ENCODE assay signal across 12 cellular contexts in genomic region chr18:23784811-23785245, GRCh38.
DNase-seq lines count a peak whose midpoint lies in the region; ATAC-seq and TF ChIP-seq lines count a peak whose summit lies in the region.
"Had no signal": no experiment of that assay in that cellular context is flagged by ENCODE, and none has a peak within 500 bp of the region (broad histone marks: within the 10 kb centered on the region; RNA-seq: fewer than 3 reads in every experiment).

No MANE protein-coding gene starts in this region.

- H3K27me3 ChIP-seq in brain microvascular endothelial cell (replicated peaks) = no peaks in the 10 kb centered on the region
- H3K27me3 ChIP-seq: ovary had no signal

- H3K27ac ChIP-seq in brain microvascular endothelial cell = peak overlapping the region; percentile 58
- H3K27ac ChIP-seq: ovary, thoracic aorta had no signal

- in situ Hi-C loops in brain microvascular endothelial cell (cut with HindIII; ENCODE audit: low pct_ligation_motif_present, low sequenced_read_pairs) = no loop called here

- TF ChIP-seq CTCF in AG04449 (IDR thresholded peaks at IDR 0.05; ENCODE audit: insufficient read depth, low read length, missing control alignments) (no peak), HFF-Myc (IDR thresholded peaks at IDR 0.05; ENCODE audit: low read depth, low read length, missing control alignments) (no peak), brain microvascular endothelial cell (IDR thresholded peaks at IDR 0.05; ENCODE audit: low read depth, low read length, missing control alignments) (no peak)

- H3K4me3 ChIP-seq in AG04449 (ENCODE audit: low read depth, low read length) (no peak overlapping the region), HFF-Myc (replicated peaks; ENCODE audit: low read depth, low read length) (no peak overlapping the region), brain microvascular endothelial cell (ENCODE audit: low read depth, low read length) (no peak overlapping the region)
- H3K4me3 ChIP-seq: GM12878, ovary, thoracic aorta had no signal

- CTCF ChIA-PET in AG04449 (lab: Yijun Ruan, JAX) = interaction anchor here (0.7 to 1.9 kb wide), 4 partner anchors 27 to 163 kb away, joined by 3 to 9 read pairs (median 3); no protein-coding TSS in a partner anchor

- POLR2A ChIA-PET in AG04449 (lab: Yijun Ruan, JAX) = no interaction called here

- no peaks in the 10 kb centered on the region for H3K36me3 ChIP-seq in brain microvascular endothelial cell (replicated peaks)
- H3K36me3 ChIP-seq: ovary, thoracic aorta had no signal

- ATAC-seq in HG03354 (IDR thresholded peaks at IDR 0.05; ENCODE audit: poor library complexity, severe bottlenecking, unreplicated experiment) = no peak
- ATAC-seq: GM12878 had no signal

- peak; percentile 73 for DNase-seq in AG04449 (ENCODE audit: low read depth, low spot score)
- peak; percentile 43 for DNase-seq in HFF-Myc (ENCODE audit: extremely low read depth, low read depth)
- peak; percentile 90 for DNase-seq in brain microvascular endothelial cell
- DNase-seq in kidney glomerular epithelial cell (lab: John Stamatoyannopoulos, UW) = peak; percentile 67
- no peak for DNase-seq in activated naive CD4-positive, alpha-beta T cell treated with Interleukin-2 at 50 U/mL for 16 hours
- no peak for DNase-seq in superior temporal gyrus (ENCODE audit: extremely low spot score)
- DNase-seq in SK-N-DZ (ENCODE audit: low spot score) = no peak
- DNase-seq: ovary; stimulated activated CD4-positive, alpha-beta T cell treated with anti-CD3 and anti-CD28 coated beads, Interleukin-4, amount 100 ng/mL, for 4 hours had no signal

Comparison
In these comparisons a context has a peak if more than half of its experiments do, and no peak if none do; other contexts are left out.
1. DNase-seq: peak in AG04449 (single experiment), HFF-Myc (single experiment), brain microvascular endothelial cell (single experiment) and kidney glomerular epithelial cell (single experiment); none in activated naive CD4-positive, alpha-beta T cell treated with Interleukin-2 at 50 U/mL for 16 hours (single experiment), superior temporal gyrus (single experiment) and SK-N-DZ (single experiment).